16 cellular contexts compared by ENCODE assay signal in the genomic region with DNA sequence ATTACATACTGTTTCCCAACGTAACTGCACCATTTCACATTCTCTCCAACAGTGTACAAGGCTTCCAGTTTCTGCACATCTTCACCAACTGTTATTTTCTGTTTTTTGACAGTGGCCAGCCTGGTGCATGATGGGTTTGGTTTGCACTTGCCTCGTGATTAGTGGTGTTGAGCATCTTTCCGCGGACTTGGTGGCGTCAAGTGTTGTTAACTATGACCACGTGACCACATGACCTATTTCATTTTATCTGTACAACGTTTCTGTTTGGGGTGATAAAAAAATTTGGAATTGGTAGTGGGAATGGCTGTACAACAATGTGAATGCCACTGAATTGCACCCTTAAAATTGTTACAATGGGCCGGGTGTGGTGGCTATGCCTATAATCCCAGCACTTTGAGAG. TPM values are rescaled to one million over a fixed set of nuclear protein-coding genes. Genes with fewer than 3 reads are reported as not detected.
DNase-seq lines count a peak whose midpoint lies in the region; ATAC-seq and TF ChIP-seq lines count a peak whose summit lies in the region.
"Had no signal": no experiment of that assay in that cellular context is flagged by ENCODE, and none has a peak within 500 bp of the region (broad histone marks: within the 10 kb centered on the region; RNA-seq: fewer than 3 reads in every experiment).

No MANE protein-coding gene starts in this region.

- H2AFZ ChIP-seq in IMR-90 (replicated peaks; ENCODE audit: low read length, poor library complexity) = no peak overlapping the region
- H2AFZ ChIP-seq: GM23338 had no signal

- H2AK5ac ChIP-seq in IMR-90 (ENCODE audit: low read depth, low read length) = no peak overlapping the region

- no peak overlapping the region for H4K91ac ChIP-seq in IMR-90 (ENCODE audit: insufficient read depth, low read depth, low read length)

- in situ Hi-C loops in IMR-90 (cut with MboI; ENCODE audit: low sequenced_read_pairs) = no loop called here

- CTCF ChIA-PET in IMR-90 (lab: Yijun Ruan, JAX) = no interaction called here
- CTCF ChIA-PET in WTC11 (lab: Charles Lee) = no interaction called here

- ATAC-seq in IMR-90 (ENCODE audit: low read depth) (no peak), natural killer cell (peak in 1 of 3 donors; percentile 10), WTC11 (no peak)
- ATAC-seq: CD8-positive, alpha-beta T cell; GM23338 had no signal

- H2BK15ac ChIP-seq in IMR-90 (ENCODE audit: low read depth, low read length) = no peak overlapping the region

- H3K4ac ChIP-seq in IMR-90 (ENCODE audit: low read depth, low read length) = no peak overlapping the region

- no peaks in the 10 kb centered on the region for H3K36me3 Mint-ChIP-seq in natural killer cell
- H3K36me3 Mint-ChIP-seq in WTC11 = no peaks in the 10 kb centered on the region
- H3K36me3 Mint-ChIP-seq: CD14-positive monocyte; CD8-positive, alpha-beta T cell had no signal

- POLR2A ChIA-PET in IMR-90 (lab: Charles Lee; ENCODE audit: unreplicated experiment) = no interaction called here
- POLR2A ChIA-PET in WTC11 (lab: Charles Lee) = no interaction called here

- no peak overlapping the region for H4K8ac ChIP-seq in IMR-90 (ENCODE audit: low read depth in 2 of 2, low read length in 2 of 2)

- H3K4me3 Mint-ChIP-seq in natural killer cell (peak overlapping the region; percentile 79), WTC11 (no peak overlapping the region)
- H3K4me3 Mint-ChIP-seq: CD14-positive monocyte; CD8-positive, alpha-beta T cell; GM23338 had no signal

- H3K27ac Mint-ChIP-seq in natural killer cell = peak overlapping the region; percentile 76 to 89
- no peak overlapping the region for H3K27ac Mint-ChIP-seq in WTC11
- H3K27ac Mint-ChIP-seq: CD14-positive monocyte; CD8-positive, alpha-beta T cell; GM23338 had no signal

- H3K27ac ChIP-seq in BLaER1 treated with 17β-estradiol and CSF1 and Interleukin-3, amounts not matched to agents 10 nM and 100 nM = no peak overlapping the region
- H3K27ac ChIP-seq in IMR-90 (ENCODE audit: insufficient read depth, low read length) = no peak overlapping the region

- no peak overlapping the region for H3K56ac ChIP-seq in IMR-90 (ENCODE audit: extremely low read depth, insufficient read depth, low read length)

- no peak overlapping the region for H2BK20ac ChIP-seq in IMR-90 (ENCODE audit: low read depth, low read length)

- H3K4me2 ChIP-seq in BLaER1 treated with 17β-estradiol and CSF1 and Interleukin-3, amounts not matched to agents 10 nM and 100 nM = peak overlapping the region in 9 of 11 experiments; percentile 18 to 67 (median 64); a peak in 15 of 22 replicates
- no peak overlapping the region for H3K4me2 ChIP-seq in IMR-90 (ENCODE audit: low read depth, low read length)
- H3K4me2 ChIP-seq: GM23338 had no signal

- intact Hi-C loops in IMR-90 (cut with micrococcal nuclease) = no loop called here
- intact Hi-C loops in natural killer cell (cut with micrococcal nuclease) = no loop called here

- DNase-seq in IMR-90 (no peak), natural killer cell (peak; percentile 51), HUDEP-2 (lab: John Stamatoyannopoulos, UW; ENCODE audit: unreplicated experiment in 76 of 76) (no peak), WTC11 (ENCODE audit: low spot score) (no peak), SW480 (ENCODE audit: low spot score) (no peak)
- DNase-seq: ACHN; BE2C; CD8-positive, alpha-beta T cell; COR-L47; DMS 273 treated with DMSO at 0.1 percent for 48 hours; HCEC 1CT; KG1 had no signal

- no peak overlapping the region for H3K18ac ChIP-seq in IMR-90 (ENCODE audit: low read depth, low read length)

- H2AK9ac ChIP-seq in IMR-90 (replicated peaks; ENCODE audit: low read depth, low read length, poor library complexity) = peak overlapping the region; percentile 33

- no peak overlapping the region for H3K9ac ChIP-seq in BLaER1 treated with 17β-estradiol and CSF1 and Interleukin-3, amounts not matched to agents 10 nM and 100 nM
- H3K9ac ChIP-seq in IMR-90 (ENCODE audit: low read depth, low read length) = no peak overlapping the region

- peaks cover 9 to 71% (median 60%) of the 10 kb centered on the region in 10 experiments for H3K4me1 ChIP-seq in BLaER1 treated with 17β-estradiol and CSF1 and Interleukin-3, amounts not matched to agents 10 nM and 100 nM
- peaks cover 2% of the 10 kb centered on the region; the same call in 1 of the 2 replicates for H3K4me1 ChIP-seq in IMR-90 (ENCODE audit: control insufficient read depth, insufficient read depth, low read length)
- H3K4me1 ChIP-seq: BE2C had no signal

- dilution Hi-C loops in IMR-90 (cut with HindIII; ENCODE audit: low sequenced_read_pairs, unreplicated experiment) = no loop called here

- BruUV-seq in IMR-90 (replicated peaks; lab: Mats Ljungman, UMichigan) = no TSS peak

- H2BK120ac ChIP-seq in IMR-90 (ENCODE audit: low read depth, low read length) = no peak overlapping the region

- H3K9me1 ChIP-seq in IMR-90 (ENCODE audit: insufficient read depth, low read length) = peaks cover 3% of the 10 kb centered on the region; the same call in 1 of the 2 replicates

- H3K79me1 ChIP-seq in IMR-90 (ENCODE audit: low read depth in 1 of 2, low read length in 2 of 2) = no peaks in the 10 kb centered on the region

- no peak overlapping the region for H3K14ac ChIP-seq in IMR-90 (replicated peaks; ENCODE audit: low read depth, low read length)

- H3K36me3 ChIP-seq in BLaER1 treated with 17β-estradiol and CSF1 and Interleukin-3, amounts not matched to agents 10 nM and 100 nM = no peaks in the 10 kb centered on the region
- no peaks in the 10 kb centered on the region for H3K36me3 ChIP-seq in IMR-90 (ENCODE audit: control insufficient read depth, insufficient read depth, low read length)
- H3K36me3 ChIP-seq: BE2C had no signal

- H4K20me1 ChIP-seq in BLaER1 treated with 17β-estradiol and CSF1 and Interleukin-3, amounts not matched to agents 10 nM and 100 nM = no peaks in the 10 kb centered on the region
- H4K20me1 ChIP-seq in IMR-90 (ENCODE audit: insufficient read depth, low read length) = no peaks in the 10 kb centered on the region; the same call in 1 of the 2 replicates

- H3K4me1 Mint-ChIP-seq in natural killer cell (peaks cover 48 to 59% of the 10 kb centered on the region in 2 donors), WTC11 (peaks cover 17% of the 10 kb centered on the region)

- H4K5ac ChIP-seq in IMR-90 (ENCODE audit: low read depth, low read length) = no peak overlapping the region

- no peaks in the 10 kb centered on the region for H3K27me3 ChIP-seq in BLaER1 treated with 17β-estradiol and CSF1 and Interleukin-3, amounts not matched to agents 10 nM and 100 nM
- 0 out of 2 replicates have a peak, but pooled peaks cover 2% of the 10 kb centered on the region for H3K27me3 ChIP-seq in IMR-90 (ENCODE audit: control insufficient read depth, insufficient read depth, low read length)
- H3K27me3 ChIP-seq: BE2C had no signal

- no peak overlapping the region for H3K23ac ChIP-seq in IMR-90 (ENCODE audit: low read depth, low read length)

- H2BK5ac ChIP-seq in IMR-90 (ENCODE audit: low read depth, low read length, poor library complexity, severe bottlenecking) = no peak overlapping the region

- H3K9me3 Mint-ChIP-seq in natural killer cell (no peaks in the 10 kb centered on the region), WTC11 (no peaks in the 10 kb centered on the region)
- H3K9me3 Mint-ChIP-seq: CD14-positive monocyte; CD8-positive, alpha-beta T cell; GM23338; IgD-negative memory B cell had no signal

- H3K4me3 ChIP-seq in BLaER1 treated with 17β-estradiol and CSF1 and Interleukin-3, amounts not matched to agents 10 nM and 100 nM = no peak overlapping the region
- H3K4me3 ChIP-seq in IMR-90 (ENCODE audit: insufficient read depth, low read depth, low read length) = no peak overlapping the region
- H3K4me3 ChIP-seq: GM23338 had no signal

- H3K9me3 ChIP-seq in BLaER1 treated with 17β-estradiol and CSF1 and Interleukin-3, amounts not matched to agents 10 nM and 100 nM (replicated peaks in 1 of 11) = peaks cover 0 to 9% (median 5%) of the 10 kb centered on the region in 11 experiments; a peak in 14 of 22 replicates
- no peaks in the 10 kb centered on the region for H3K9me3 ChIP-seq in IMR-90 (ENCODE audit: control insufficient read depth, insufficient read depth, low read length)

- no peak for TF ChIP-seq CTCF in IMR-90 (conservative IDR thresholded peaks at IDR 0.05; ENCODE audit: low read depth, low read length)
- TF ChIP-seq CTCF in natural killer cell (IDR thresholded peaks at IDR 0.05) = no peak
- TF ChIP-seq CTCF in WTC11 (IDR thresholded peaks at IDR 0.05) = no peak

- H3K27me3 Mint-ChIP-seq in natural killer cell (ENCODE audit: low read depth in 2 of 2) = no peaks in the 10 kb centered on the region
- H3K27me3 Mint-ChIP-seq in WTC11 (ENCODE audit: low read depth) = peaks cover 50% of the 10 kb centered on the region
- H3K27me3 Mint-ChIP-seq: IgD-negative memory B cell had no signal

- no peak for TF ChIP-seq RAD21 in IMR-90 (IDR thresholded peaks at IDR 0.05; ENCODE audit: low read length)

- TF ChIP-seq POLR2A in IMR-90 (IDR thresholded peaks at IDR 0.05; ENCODE audit: low read depth, low read length) = no peak

- 60% methylated on average over 1 of the region's 8 CpGs; no CpG with 5 or more reads in 1 of the 2 experiments for WGBS in IMR-90 (ENCODE audit: extremely low coverage in 2 of 2, insufficient read length in 1 of 2), 2 experiments

TF ChIP-seq in IMR-90, 13 proteins besides CTCF, POLR2A, EP300 and RAD21 (continues in another document):
- no peak for TF ChIP-seq MAFK (IDR thresholded peaks at IDR 0.05; ENCODE audit: low read depth, low read length)
- no peak for TF ChIP-seq CHD1 (IDR thresholded peaks at IDR 0.05; ENCODE audit: low read depth, low read length)
- TF ChIP-seq FOS (IDR thresholded peaks at IDR 0.05; ENCODE audit: low read depth, low read length) = no peak

TF ChIP-seq in WTC11, 78 proteins besides CTCF, POLR2A, EP300 and RAD21 (continues in another document):
- TF ChIP-seq TEAD1 (CRISPR knock-in tag; IDR thresholded peaks at IDR 0.05) (no peak), TCF7 (CRISPR knock-in tag; IDR thresholded peaks at IDR 0.05; ENCODE audit: low read depth) (no peak)
- TF ChIP-seq, protein P1, sequence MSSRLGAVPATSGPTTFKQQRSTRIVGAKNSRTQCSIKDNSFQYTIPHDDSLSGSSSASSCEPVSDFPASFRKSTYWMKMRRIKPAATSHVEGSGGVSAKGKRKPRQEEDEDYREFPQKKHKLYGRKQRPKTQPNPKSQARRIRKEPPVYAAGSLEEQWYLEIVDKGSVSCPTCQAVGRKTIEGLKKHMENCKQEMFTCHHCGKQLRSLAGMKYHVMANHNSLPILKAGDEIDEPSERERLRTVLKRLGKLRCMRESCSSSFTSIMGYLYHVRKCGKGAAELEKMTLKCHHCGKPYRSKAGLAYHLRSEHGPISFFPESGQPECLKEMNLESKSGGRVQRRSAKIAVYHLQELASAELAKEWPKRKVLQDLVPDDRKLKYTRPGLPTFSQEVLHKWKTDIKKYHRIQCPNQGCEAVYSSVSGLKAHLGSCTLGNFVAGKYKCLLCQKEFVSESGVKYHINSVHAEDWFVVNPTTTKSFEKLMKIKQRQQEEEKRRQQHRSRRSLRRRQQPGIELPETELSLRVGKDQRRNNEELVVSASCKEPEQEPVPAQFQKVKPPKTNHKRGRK (CRISPR knock-in tag; IDR thresholded peaks at IDR 0.05; ENCODE audit: borderline replicate concordance) = no peak

RNA-seq across cellular contexts. Expression of a gene that starts 2.5 kb away (rescaled TPM):
- 0.72 and 1.1 TPM in 2 replicates for total RNA-seq in IMR-90 (2012; rRNA removed)
- polyA plus RNA-seq in IMR-90 (2012; rRNA removed) = 1.2 and 1.3 TPM in 2 replicates
- 1.5 and 2.4 TPM in 2 replicates for polyA plus RNA-seq in IMR-90 (2012; cell fraction: cytosol; rRNA removed)
- 1.5 and 3.2 TPM in 2 replicates for polyA plus RNA-seq in IMR-90 (2012; cell fraction: nucleus; rRNA removed; ENCODE audit: low replicate concordance)
- 10 to 100 TPM; 59.9 to 86.3 (median 68.8) TPM for total RNA-seq in natural killer cell
- 7.7 to 17.7 TPM (median 15.5 TPM) in 3 replicates for total RNA-seq in WTC11 (2021)
